Comparison of ENCODE assay signal across 1 cellular context in the genomic region with DNA sequence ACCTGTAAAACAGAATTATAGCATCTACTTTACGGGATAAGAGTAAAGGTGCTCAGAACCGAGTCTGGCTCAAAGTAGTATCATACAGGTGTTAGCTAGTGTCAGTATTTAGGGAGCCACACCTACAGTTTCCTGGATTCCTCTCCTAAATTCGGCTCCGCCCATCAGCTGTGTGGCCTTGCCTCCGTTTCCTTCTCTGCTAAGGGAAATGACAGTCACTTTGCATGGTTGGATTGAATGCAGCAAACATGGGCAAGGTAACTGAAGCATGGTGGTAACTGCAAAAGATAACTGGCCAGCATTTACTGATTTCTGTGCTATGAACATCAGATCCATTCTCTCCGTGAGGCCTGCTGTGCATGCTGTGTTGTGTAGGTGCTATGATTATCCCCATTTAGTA.
TF ChIP-seq lines count a peak whose summit lies in the region.

No MANE protein-coding gene starts in this region.

TF ChIP-seq in K562, 482 proteins besides CTCF, POLR2A, EP300 and RAD21:
- TF ChIP-seq HNRNPH1 (optimal IDR thresholded peaks at IDR 0.05; ENCODE audit: low read depth, low read length) = no peak
- TF ChIP-seq POLR2G (IDR thresholded peaks at IDR 0.05; ENCODE audit: low read depth, low read length) = no peak
- no peak for TF ChIP-seq SIN3A (IDR thresholded peaks at IDR 0.05; ENCODE audit: borderline replicate concordance in 2 of 2, control insufficient read depth in 1 of 2, low read depth in 2 of 2, low read length in 2 of 2)
- no peak for TF ChIP-seq PTTG1 (tag; IDR thresholded peaks at IDR 0.05; ENCODE audit: low read depth)
- TF ChIP-seq, protein P1, sequence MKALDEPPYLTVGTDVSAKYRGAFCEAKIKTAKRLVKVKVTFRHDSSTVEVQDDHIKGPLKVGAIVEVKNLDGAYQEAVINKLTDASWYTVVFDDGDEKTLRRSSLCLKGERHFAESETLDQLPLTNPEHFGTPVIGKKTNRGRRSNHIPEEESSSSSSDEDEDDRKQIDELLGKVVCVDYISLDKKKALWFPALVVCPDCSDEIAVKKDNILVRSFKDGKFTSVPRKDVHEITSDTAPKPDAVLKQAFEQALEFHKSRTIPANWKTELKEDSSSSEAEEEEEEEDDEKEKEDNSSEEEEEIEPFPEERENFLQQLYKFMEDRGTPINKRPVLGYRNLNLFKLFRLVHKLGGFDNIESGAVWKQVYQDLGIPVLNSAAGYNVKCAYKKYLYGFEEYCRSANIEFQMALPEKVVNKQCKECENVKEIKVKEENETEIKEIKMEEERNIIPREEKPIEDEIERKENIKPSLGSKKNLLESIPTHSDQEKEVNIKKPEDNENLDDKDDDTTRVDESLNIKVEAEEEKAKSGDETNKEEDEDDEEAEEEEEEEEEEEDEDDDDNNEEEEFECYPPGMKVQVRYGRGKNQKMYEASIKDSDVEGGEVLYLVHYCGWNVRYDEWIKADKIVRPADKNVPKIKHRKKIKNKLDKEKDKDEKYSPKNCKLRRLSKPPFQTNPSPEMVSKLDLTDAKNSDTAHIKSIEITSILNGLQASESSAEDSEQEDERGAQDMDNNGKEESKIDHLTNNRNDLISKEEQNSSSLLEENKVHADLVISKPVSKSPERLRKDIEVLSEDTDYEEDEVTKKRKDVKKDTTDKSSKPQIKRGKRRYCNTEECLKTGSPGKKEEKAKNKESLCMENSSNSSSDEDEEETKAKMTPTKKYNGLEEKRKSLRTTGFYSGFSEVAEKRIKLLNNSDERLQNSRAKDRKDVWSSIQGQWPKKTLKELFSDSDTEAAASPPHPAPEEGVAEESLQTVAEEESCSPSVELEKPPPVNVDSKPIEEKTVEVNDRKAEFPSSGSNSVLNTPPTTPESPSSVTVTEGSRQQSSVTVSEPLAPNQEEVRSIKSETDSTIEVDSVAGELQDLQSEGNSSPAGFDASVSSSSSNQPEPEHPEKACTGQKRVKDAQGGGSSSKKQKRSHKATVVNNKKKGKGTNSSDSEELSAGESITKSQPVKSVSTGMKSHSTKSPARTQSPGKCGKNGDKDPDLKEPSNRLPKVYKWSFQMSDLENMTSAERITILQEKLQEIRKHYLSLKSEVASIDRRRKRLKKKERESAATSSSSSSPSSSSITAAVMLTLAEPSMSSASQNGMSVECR (CRISPR knock-in tag; IDR thresholded peaks at IDR 0.05) = no peak
- TF ChIP-seq BMI1 (IDR thresholded peaks at IDR 0.05; ENCODE audit: low read length) = no peak
- TF ChIP-seq CBX2 (IDR thresholded peaks at IDR 0.05; ENCODE audit: insufficient read depth, low read length, poor library complexity, severe bottlenecking) = no peak
- no peak for TF ChIP-seq ATF7 (IDR thresholded peaks at IDR 0.05)
- TF ChIP-seq, protein P2, sequence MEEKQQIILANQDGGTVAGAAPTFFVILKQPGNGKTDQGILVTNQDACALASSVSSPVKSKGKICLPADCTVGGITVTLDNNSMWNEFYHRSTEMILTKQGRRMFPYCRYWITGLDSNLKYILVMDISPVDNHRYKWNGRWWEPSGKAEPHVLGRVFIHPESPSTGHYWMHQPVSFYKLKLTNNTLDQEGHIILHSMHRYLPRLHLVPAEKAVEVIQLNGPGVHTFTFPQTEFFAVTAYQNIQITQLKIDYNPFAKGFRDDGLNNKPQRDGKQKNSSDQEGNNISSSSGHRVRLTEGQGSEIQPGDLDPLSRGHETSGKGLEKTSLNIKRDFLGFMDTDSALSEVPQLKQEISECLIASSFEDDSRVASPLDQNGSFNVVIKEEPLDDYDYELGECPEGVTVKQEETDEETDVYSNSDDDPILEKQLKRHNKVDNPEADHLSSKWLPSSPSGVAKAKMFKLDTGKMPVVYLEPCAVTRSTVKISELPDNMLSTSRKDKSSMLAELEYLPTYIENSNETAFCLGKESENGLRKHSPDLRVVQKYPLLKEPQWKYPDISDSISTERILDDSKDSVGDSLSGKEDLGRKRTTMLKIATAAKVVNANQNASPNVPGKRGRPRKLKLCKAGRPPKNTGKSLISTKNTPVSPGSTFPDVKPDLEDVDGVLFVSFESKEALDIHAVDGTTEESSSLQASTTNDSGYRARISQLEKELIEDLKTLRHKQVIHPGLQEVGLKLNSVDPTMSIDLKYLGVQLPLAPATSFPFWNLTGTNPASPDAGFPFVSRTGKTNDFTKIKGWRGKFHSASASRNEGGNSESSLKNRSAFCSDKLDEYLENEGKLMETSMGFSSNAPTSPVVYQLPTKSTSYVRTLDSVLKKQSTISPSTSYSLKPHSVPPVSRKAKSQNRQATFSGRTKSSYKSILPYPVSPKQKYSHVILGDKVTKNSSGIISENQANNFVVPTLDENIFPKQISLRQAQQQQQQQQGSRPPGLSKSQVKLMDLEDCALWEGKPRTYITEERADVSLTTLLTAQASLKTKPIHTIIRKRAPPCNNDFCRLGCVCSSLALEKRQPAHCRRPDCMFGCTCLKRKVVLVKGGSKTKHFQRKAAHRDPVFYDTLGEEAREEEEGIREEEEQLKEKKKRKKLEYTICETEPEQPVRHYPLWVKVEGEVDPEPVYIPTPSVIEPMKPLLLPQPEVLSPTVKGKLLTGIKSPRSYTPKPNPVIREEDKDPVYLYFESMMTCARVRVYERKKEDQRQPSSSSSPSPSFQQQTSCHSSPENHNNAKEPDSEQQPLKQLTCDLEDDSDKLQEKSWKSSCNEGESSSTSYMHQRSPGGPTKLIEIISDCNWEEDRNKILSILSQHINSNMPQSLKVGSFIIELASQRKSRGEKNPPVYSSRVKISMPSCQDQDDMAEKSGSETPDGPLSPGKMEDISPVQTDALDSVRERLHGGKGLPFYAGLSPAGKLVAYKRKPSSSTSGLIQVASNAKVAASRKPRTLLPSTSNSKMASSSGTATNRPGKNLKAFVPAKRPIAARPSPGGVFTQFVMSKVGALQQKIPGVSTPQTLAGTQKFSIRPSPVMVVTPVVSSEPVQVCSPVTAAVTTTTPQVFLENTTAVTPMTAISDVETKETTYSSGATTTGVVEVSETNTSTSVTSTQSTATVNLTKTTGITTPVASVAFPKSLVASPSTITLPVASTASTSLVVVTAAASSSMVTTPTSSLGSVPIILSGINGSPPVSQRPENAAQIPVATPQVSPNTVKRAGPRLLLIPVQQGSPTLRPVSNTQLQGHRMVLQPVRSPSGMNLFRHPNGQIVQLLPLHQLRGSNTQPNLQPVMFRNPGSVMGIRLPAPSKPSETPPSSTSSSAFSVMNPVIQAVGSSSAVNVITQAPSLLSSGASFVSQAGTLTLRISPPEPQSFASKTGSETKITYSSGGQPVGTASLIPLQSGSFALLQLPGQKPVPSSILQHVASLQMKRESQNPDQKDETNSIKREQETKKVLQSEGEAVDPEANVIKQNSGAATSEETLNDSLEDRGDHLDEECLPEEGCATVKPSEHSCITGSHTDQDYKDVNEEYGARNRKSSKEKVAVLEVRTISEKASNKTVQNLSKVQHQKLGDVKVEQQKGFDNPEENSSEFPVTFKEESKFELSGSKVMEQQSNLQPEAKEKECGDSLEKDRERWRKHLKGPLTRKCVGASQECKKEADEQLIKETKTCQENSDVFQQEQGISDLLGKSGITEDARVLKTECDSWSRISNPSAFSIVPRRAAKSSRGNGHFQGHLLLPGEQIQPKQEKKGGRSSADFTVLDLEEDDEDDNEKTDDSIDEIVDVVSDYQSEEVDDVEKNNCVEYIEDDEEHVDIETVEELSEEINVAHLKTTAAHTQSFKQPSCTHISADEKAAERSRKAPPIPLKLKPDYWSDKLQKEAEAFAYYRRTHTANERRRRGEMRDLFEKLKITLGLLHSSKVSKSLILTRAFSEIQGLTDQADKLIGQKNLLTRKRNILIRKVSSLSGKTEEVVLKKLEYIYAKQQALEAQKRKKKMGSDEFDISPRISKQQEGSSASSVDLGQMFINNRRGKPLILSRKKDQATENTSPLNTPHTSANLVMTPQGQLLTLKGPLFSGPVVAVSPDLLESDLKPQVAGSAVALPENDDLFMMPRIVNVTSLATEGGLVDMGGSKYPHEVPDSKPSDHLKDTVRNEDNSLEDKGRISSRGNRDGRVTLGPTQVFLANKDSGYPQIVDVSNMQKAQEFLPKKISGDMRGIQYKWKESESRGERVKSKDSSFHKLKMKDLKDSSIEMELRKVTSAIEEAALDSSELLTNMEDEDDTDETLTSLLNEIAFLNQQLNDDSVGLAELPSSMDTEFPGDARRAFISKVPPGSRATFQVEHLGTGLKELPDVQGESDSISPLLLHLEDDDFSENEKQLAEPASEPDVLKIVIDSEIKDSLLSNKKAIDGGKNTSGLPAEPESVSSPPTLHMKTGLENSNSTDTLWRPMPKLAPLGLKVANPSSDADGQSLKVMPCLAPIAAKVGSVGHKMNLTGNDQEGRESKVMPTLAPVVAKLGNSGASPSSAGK (IDR thresholded peaks at IDR 0.05) = no peak
- TF ChIP-seq ZNF41 (CRISPR knock-in tag; conservative IDR thresholded peaks at IDR 0.05) = no peak
- TF ChIP-seq YBX1 (IDR thresholded peaks at IDR 0.05) = no peak
- no peak for TF ChIP-seq KDM5B (IDR thresholded peaks at IDR 0.05; ENCODE audit: insufficient replicate concordance, low read depth, low read length)
- TF ChIP-seq, protein P3, sequence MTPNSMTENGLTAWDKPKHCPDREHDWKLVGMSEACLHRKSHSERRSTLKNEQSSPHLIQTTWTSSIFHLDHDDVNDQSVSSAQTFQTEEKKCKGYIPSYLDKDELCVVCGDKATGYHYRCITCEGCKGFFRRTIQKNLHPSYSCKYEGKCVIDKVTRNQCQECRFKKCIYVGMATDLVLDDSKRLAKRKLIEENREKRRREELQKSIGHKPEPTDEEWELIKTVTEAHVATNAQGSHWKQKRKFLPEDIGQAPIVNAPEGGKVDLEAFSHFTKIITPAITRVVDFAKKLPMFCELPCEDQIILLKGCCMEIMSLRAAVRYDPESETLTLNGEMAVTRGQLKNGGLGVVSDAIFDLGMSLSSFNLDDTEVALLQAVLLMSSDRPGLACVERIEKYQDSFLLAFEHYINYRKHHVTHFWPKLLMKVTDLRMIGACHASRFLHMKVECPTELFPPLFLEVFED (CRISPR knock-in tag; conservative IDR thresholded peaks at IDR 0.05) = no peak
- TF ChIP-seq, protein P4, sequence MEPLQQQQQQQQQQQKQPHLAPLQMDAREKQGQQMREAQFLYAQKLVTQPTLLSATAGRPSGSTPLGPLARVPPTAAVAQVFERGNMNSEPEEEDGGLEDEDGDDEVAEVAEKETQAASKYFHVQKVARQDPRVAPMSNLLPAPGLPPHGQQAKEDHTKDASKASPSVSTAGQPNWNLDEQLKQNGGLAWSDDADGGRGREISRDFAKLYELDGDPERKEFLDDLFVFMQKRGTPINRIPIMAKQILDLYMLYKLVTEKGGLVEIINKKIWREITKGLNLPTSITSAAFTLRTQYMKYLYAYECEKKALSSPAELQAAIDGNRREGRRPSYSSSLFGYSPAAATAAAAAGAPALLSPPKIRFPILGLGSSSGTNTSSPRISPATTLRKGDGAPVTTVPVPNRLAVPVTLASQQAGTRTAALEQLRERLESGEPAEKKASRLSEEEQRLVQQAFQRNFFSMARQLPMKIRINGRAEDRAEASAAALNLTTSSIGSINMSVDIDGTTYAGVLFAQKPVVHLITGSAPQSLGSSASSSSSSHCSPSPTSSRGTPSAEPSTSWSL (CRISPR knock-in tag; IDR thresholded peaks at IDR 0.05; ENCODE audit: borderline replicate concordance) = no peak
- no peak for TF ChIP-seq STAT5B (CRISPR knock-in tag; IDR thresholded peaks at IDR 0.05)
- no peak for TF ChIP-seq ZNF24 (IDR thresholded peaks at IDR 0.05)
